Comparison of ENCODE assay signal across 19 cellular contexts in genomic region chr18:43819873-43820272, GRCh38.
DNase-seq lines count a peak whose midpoint lies in the region; ATAC-seq and TF ChIP-seq lines count a peak whose summit lies in the region.
"Had no signal": no experiment of that assay in that cellular context is flagged by ENCODE, and none has a peak within 500 bp of the region (broad histone marks: within the 10 kb centered on the region; RNA-seq: fewer than 3 reads in every experiment).

No MANE protein-coding gene starts in this region.

- H3K9me3 Mint-ChIP-seq in mesothelial cell of epicardium: peaks cover 31% of the 10 kb centered on the region

- peaks cover 44% of the 10 kb centered on the region for H3K4me1 ChIP-seq in DND-41 (ENCODE audit: insufficient read depth, low read length)
- H3K4me1 ChIP-seq in A673 (ENCODE audit: insufficient read depth, low read length, poor library complexity, severe bottlenecking): no peaks in the 10 kb centered on the region
- no peaks in the 10 kb centered on the region for H3K4me1 ChIP-seq in lower lobe of right lung

- no peaks in the 10 kb centered on the region for H3K79me2 ChIP-seq in DND-41 (ENCODE audit: insufficient read depth, low read length)

- no peak overlapping the region; the same call in 1 of the 2 replicates for H3K9ac ChIP-seq in DND-41 (ENCODE audit: low read depth, low read length)
- H3K9ac ChIP-seq: BLaER1 treated with 17β-estradiol and CSF1 and Interleukin-3, amounts not matched to agents 10 nM and 100 nM; GM23248 had no signal

- POLR2A ChIA-PET in A673 (lab: Charles Lee; ENCODE audit: low non-redundant PET): no interaction called here

- H3K4me1 Mint-ChIP-seq in mesothelial cell of epicardium: peaks cover 14% of the 10 kb centered on the region
- H3K4me1 Mint-ChIP-seq: B cell; CD14-positive monocyte; CD8-positive, alpha-beta memory T cell had no signal

- DNase-seq in DND-41: peak; percentile 18
- DNase-seq in mesothelial cell of epicardium (ENCODE audit: low spot score in 2 of 2, unreplicated experiment in 2 of 2): no peak
- no peak for DNase-seq in A673 (ENCODE audit: low spot score)
- no peak for DNase-seq in lower lobe of right lung
- DNase-seq: CD4-positive, alpha-beta T cell; CD8-positive, alpha-beta memory T cell; DMS 273 treated with DMSO at 0.1 percent for 48 hours; DMS79; GF-D8; GM23248; H7; HCEC 1CT had no signal

- H3K36me3 Mint-ChIP-seq in mesothelial cell of epicardium: peaks cover 10% of the 10 kb centered on the region
- H3K36me3 Mint-ChIP-seq: CD14-positive monocyte; CD8-positive, alpha-beta memory T cell had no signal

- 0 out of 4 replicates have a peak overlapping the region, but pooled peaks of 1 of the 2 experiments have one; percentile 4 for H3K4me3 ChIP-seq in DND-41 (ENCODE audit: low read depth in 1 of 2, low read length in 2 of 2)
- no peak overlapping the region for H3K4me3 ChIP-seq in A673 (ENCODE audit: low read depth, low read length, poor library complexity, severe bottlenecking)
- no peak overlapping the region for H3K4me3 ChIP-seq in lower lobe of right lung
- H3K4me3 ChIP-seq: BLaER1 treated with 17β-estradiol and CSF1 and Interleukin-3, amounts not matched to agents 10 nM and 100 nM; GM23248 had no signal

- CTCF ChIA-PET in A673 (lab: Charles Lee): no interaction called here

- H3K27ac Mint-ChIP-seq in mesothelial cell of epicardium: peak overlapping the region; percentile 51
- H3K27ac Mint-ChIP-seq: B cell; CD14-positive monocyte; CD4-positive, alpha-beta T cell; CD8-positive, alpha-beta memory T cell had no signal

- intact Hi-C loops in A673 (cut with micrococcal nuclease; ENCODE audit: unreplicated experiment) (no loop called here), lower lobe of right lung (cut with DNase I) (no loop called here)

- peaks cover 5% of the 10 kb centered on the region for H3K27me3 Mint-ChIP-seq in mesothelial cell of epicardium (ENCODE audit: low read depth)
- H3K27me3 Mint-ChIP-seq: B cell; CD4-positive, alpha-beta T cell; CD8-positive, alpha-beta memory T cell had no signal

- no TSS peak for BruUV-seq in A673 (replicated peaks; lab: Mats Ljungman, UMichigan)

- no peaks in the 10 kb centered on the region for H3K27me3 ChIP-seq in DND-41 (ENCODE audit: insufficient read depth, low read length, poor library complexity)
- no peaks in the 10 kb centered on the region for H3K27me3 ChIP-seq in A673 (replicated peaks; ENCODE audit: insufficient read depth, low read depth, low read length, poor library complexity)
- H3K27me3 ChIP-seq in lower lobe of right lung (ENCODE audit: low read depth): no peaks in the 10 kb centered on the region
- H3K27me3 ChIP-seq: BLaER1 treated with 17β-estradiol and CSF1 and Interleukin-3, amounts not matched to agents 10 nM and 100 nM had no signal

- TF ChIP-seq CTCF in DND-41 (IDR thresholded peaks at IDR 0.05; ENCODE audit: borderline replicate concordance, extremely low read depth, low read length, poor library complexity, severe bottlenecking) (no peak), VCaP (conservative IDR thresholded peaks at IDR 0.05) (no peak), mesothelial cell of epicardium (IDR thresholded peaks at IDR 0.05; ENCODE audit: unreplicated experiment) (no peak), A673 (conservative IDR thresholded peaks at IDR 0.05; ENCODE audit: low read depth, low read length) (no peak), lower lobe of right lung (IDR thresholded peaks at IDR 0.05) (no peak)

- H3K4me2 ChIP-seq in DND-41 (ENCODE audit: insufficient read depth, low read length): peak overlapping the region; percentile 52

- H2AFZ ChIP-seq in DND-41 (ENCODE audit: low read depth, low read length): no peak overlapping the region
- H2AFZ ChIP-seq: GM23248 had no signal

- peak overlapping the region; percentile 74 for H3K27ac ChIP-seq in DND-41 (ENCODE audit: low read length)
- H3K27ac ChIP-seq in KOPT-K1 (ENCODE audit: low read depth, low read length, poor library complexity, severe bottlenecking): peak overlapping the region; percentile 52
- peak overlapping the region; percentile 45 for H3K27ac ChIP-seq in VCaP
- H3K27ac ChIP-seq in A673 (ENCODE audit: low read depth, low read length, poor library complexity, severe bottlenecking): no peak overlapping the region
- H3K27ac ChIP-seq in lower lobe of right lung: no peak overlapping the region
- H3K27ac ChIP-seq: BLaER1 treated with 17β-estradiol and CSF1 and Interleukin-3, amounts not matched to agents 10 nM and 100 nM; GM23248 had no signal

- H3K4me3 Mint-ChIP-seq in mesothelial cell of epicardium: no peak overlapping the region
- H3K4me3 Mint-ChIP-seq: B cell; CD14-positive monocyte; CD4-positive, alpha-beta T cell; CD8-positive, alpha-beta memory T cell had no signal

- no peaks in the 10 kb centered on the region for H3K36me3 ChIP-seq in DND-41 (ENCODE audit: insufficient read depth, low read length)
- H3K36me3 ChIP-seq in KOPT-K1 (ENCODE audit: insufficient read depth, low read length): no peaks in the 10 kb centered on the region
- H3K36me3 ChIP-seq in A673 (ENCODE audit: insufficient read depth, low read length, poor library complexity, severe bottlenecking): no peaks in the 10 kb centered on the region
- no peaks in the 10 kb centered on the region for H3K36me3 ChIP-seq in lower lobe of right lung
- H3K36me3 ChIP-seq: BLaER1 treated with 17β-estradiol and CSF1 and Interleukin-3, amounts not matched to agents 10 nM and 100 nM had no signal

- ATAC-seq in DND-41 (ENCODE audit: insufficient read depth, low read depth) (peak; percentile 87), HG03280 (IDR thresholded peaks at IDR 0.05; ENCODE audit: unreplicated experiment) (no peak), HG02840 (IDR thresholded peaks at IDR 0.05; ENCODE audit: low FRiP score, unreplicated experiment) (no peak), lower lobe of right lung (no peak)

- no peaks in the 10 kb centered on the region for H4K20me1 ChIP-seq in DND-41 (ENCODE audit: insufficient read depth, low read length)
- H4K20me1 ChIP-seq: BLaER1 treated with 17β-estradiol and CSF1 and Interleukin-3, amounts not matched to agents 10 nM and 100 nM had no signal

- H3K9me3 ChIP-seq in DND-41 (ENCODE audit: insufficient read depth, low read length, severe bottlenecking): peaks cover 5% of the 10 kb centered on the region
- H3K9me3 ChIP-seq in KOPT-K1 (ENCODE audit: insufficient read depth, low read length, poor library complexity, severe bottlenecking): no peaks in the 10 kb centered on the region
- H3K9me3 ChIP-seq in A673 (ENCODE audit: low read depth, low read length, poor library complexity, severe bottlenecking): no peaks in the 10 kb centered on the region
- H3K9me3 ChIP-seq in lower lobe of right lung: no peaks in the 10 kb centered on the region
- H3K9me3 ChIP-seq: BLaER1 treated with 17β-estradiol and CSF1 and Interleukin-3, amounts not matched to agents 10 nM and 100 nM had no signal

Comparison
In these comparisons a context has a peak if more than half of its experiments do, and no peak if none do; other contexts are left out.
1. H3K27ac ChIP-seq: peak in DND-41 (single experiment), KOPT-K1 (single experiment) and VCaP (single experiment); none in A673 (single experiment) and lower lobe of right lung (single experiment).